ENCODE assay signal across 28 cellular contexts in genomic region chr4:182906786-182907185, GRCh38.
"Had no signal": no experiment of that assay in that cellular context is flagged by ENCODE, and none has a peak within 500 bp of the region (broad histone marks: within the 10 kb centered on the region; RNA-seq: fewer than 3 reads in every experiment).

No MANE protein-coding gene starts in this region.

- H3K9me3 ChIP-seq: Peyer's patch, SJCRH30, SK-N-SH had no signal

- H3K4me2 ChIP-seq: SK-N-SH had no signal

- H3K27ac ChIP-seq: Peyer's patch, RWPE1, SJCRH30 had no signal

- H3K4me3 ChIP-seq: Peyer's patch, SJCRH30 had no signal

- H3K27ac Mint-ChIP-seq: activated CD8-positive, alpha-beta T cell treated with anti-CD3 and anti-CD28 coated beads, Interleukin-2, amount 10 ng/mL, durations not matched to agents 7 days and 5 days; activated naive CD4-positive, alpha-beta T cell treated with anti-CD3 and anti-CD28 coated beads for 36 hours; activated naive CD8-positive, alpha-beta T cell treated with anti-CD3 and anti-CD28 coated beads, Interleukin-2, amount 10 ng/mL, durations not matched to agents 7 days and 5 days; activated T-cell treated with anti-CD3 and anti-CD28 coated beads, Interleukin-2, amount 50 U/mL, for 24 hours had no signal

- H3K27me3 ChIP-seq: Peyer's patch, SJCRH30 had no signal

- DNase-seq: activated CD4-positive, alpha-beta T cell treated with anti-CD3 and anti-CD28 coated beads for 48 hours; activated CD4-positive, alpha-beta T cell treated with anti-CD3 and anti-CD28 coated beads, Interleukin-2, amount 50 U/mL, for 4 hours; activated CD4-positive, CD25-positive, alpha-beta regulatory T cell treated with anti-CD3 and anti-CD28 coated beads, Interleukin-2, amount 50 U/mL, for 72 hours; activated CD8-positive, alpha-beta T cell treated with anti-CD3 and anti-CD28 coated beads, Interleukin-2, amount 10 ng/mL, durations not matched to agents 7 days and 5 days; activated effector memory CD4-positive, alpha-beta T cell treated with anti-CD3 and anti-CD28 coated beads, Interleukin-2, amount 50 U/mL, for 16 hours; activated naive CD4-positive, alpha-beta T cell treated with anti-CD3 and anti-CD28 coated beads for 36 hours; activated naive CD8-positive, alpha-beta T cell treated with anti-CD3 and anti-CD28 coated beads, Interleukin-2, amount 10 ng/mL, durations not matched to agents 7 days and 5 days; activated T-cell treated with anti-CD3 and anti-CD28 coated beads, Interleukin-2, amount 50 U/mL, for 24 hours; amygdala; Kasumi-1; KBM-7; NCI-H1105 treated with DMSO at 0.1 percent for 48 hours; NCI-H1436 treated with DMSO at 0.1 percent for 48 hours; NCI-H187; NCI-H2081; NCI-H510A treated with DMSO at 0.1 percent for 48 hours; NCI-H69; NK-92 treated with Interleukin-12 subunit alpha and Interleukin-12 subunit beta, amount 100 ng/mL, for 24 hours; OCI-M1; Peyer's patch; Right ventricle myocardium superior; SJCRH30; SK-N-SH; T-helper 1 cell had no signal

- H3K9me3 Mint-ChIP-seq: activated naive CD4-positive, alpha-beta T cell treated with anti-CD3 and anti-CD28 coated beads for 36 hours; activated naive CD8-positive, alpha-beta T cell treated with anti-CD3 and anti-CD28 coated beads, Interleukin-2, amount 10 ng/mL, durations not matched to agents 7 days and 5 days; activated T-cell treated with anti-CD3 and anti-CD28 coated beads, Interleukin-2, amount 50 U/mL, for 24 hours; brain; central memory CD8-positive, alpha-beta T cell had no signal

- ATAC-seq: activated CD8-positive, alpha-beta T cell treated with anti-CD3 and anti-CD28 coated beads, Interleukin-2, amount 10 ng/mL, durations not matched to agents 7 days and 5 days had no signal

- H3K4me1 ChIP-seq: Peyer's patch, SJCRH30 had no signal

- FAIRE-seq: astrocyte had no signal

- H3K9ac ChIP-seq: SK-N-SH had no signal
